In the genomic region with DNA sequence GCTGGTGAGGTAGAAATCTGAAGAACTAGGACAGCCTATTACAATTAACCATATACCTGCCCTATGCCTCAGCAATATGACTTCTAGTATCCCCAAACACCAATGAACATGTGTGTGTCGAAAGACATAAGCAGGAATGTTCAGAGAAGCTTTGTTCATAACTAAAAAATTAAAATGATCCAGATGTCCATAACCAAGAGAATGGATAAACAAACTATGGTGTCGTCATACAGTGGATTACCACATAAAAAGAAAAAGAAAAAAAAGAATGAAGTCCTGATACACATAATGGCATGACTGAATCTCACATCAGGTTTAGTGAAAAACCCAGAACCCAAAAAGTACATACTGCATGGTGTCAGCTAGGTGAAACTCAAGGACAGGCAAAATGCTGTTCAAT, we compare ENCODE assay signal across 14 cellular contexts.
"Had no signal": no experiment of that assay in that cellular context is flagged by ENCODE, and none has a peak within 500 bp of the region (broad histone marks: within the 10 kb centered on the region; RNA-seq: fewer than 3 reads in every experiment).

No MANE protein-coding gene starts in this region.

- H3K4me3 ChIP-seq: ascending aorta, cardiac muscle cell, colonic mucosa, gastrocnemius medialis, heart right ventricle, sigmoid colon had no signal

- H3K4me1 ChIP-seq: ascending aorta, colonic mucosa, gastrocnemius medialis, heart right ventricle, sigmoid colon had no signal

- H3K9me3 ChIP-seq: ascending aorta, colonic mucosa, gastrocnemius medialis, heart right ventricle, sigmoid colon had no signal

- H3K36me3 ChIP-seq: colonic mucosa had no signal

- ATAC-seq: activated T-cell treated with anti-CD3 and anti-CD28 coated beads, Interleukin-2, amount 50 U/mL, for 72 hours; gastrocnemius medialis; heart right ventricle; left ventricle myocardium superior had no signal

- H3K27me3 ChIP-seq: ascending aorta, cardiac muscle cell, colonic mucosa, gastrocnemius medialis, heart right ventricle, sigmoid colon had no signal

- H3K27ac ChIP-seq: ascending aorta, cardiac muscle cell, colonic mucosa, gastrocnemius medialis, heart right ventricle, sigmoid colon had no signal

- DNase-seq: activated CD4-positive, alpha-beta memory T cell treated with anti-CD3 and anti-CD28 coated beads for 36 hours; activated naive CD8-positive, alpha-beta T cell treated with anti-CD3 and anti-CD28 coated beads, Interleukin-2, amount 10 ng/mL, durations not matched to agents 7 days and 5 days; activated T-cell treated with anti-CD3 and anti-CD28 coated beads, Interleukin-2, amount 50 U/mL, for 72 hours; colonic mucosa; gastrocnemius medialis; heart right ventricle; kidney; left ventricle myocardium superior; sigmoid colon; stimulated activated CD4-positive, alpha-beta T cell treated with anti-CD3 and anti-CD28 coated beads, Interleukin-2, amount 100 ng/mL, for 48 hours; stimulated activated naive CD4-positive, alpha-beta T cell treated with Interleukin-2 at 50 U/mL for 16 hours; T1000 had no signal
